12 cellular contexts compared by ENCODE assay signal in genomic region chr5:173765661-173766060, GRCh38.
DNase-seq lines count a peak whose midpoint lies in the region; ATAC-seq and TF ChIP-seq lines count a peak whose summit lies in the region.
"Had no signal": no experiment of that assay in that cellular context is flagged by ENCODE, and none has a peak within 500 bp of the region (broad histone marks: within the 10 kb centered on the region; RNA-seq: fewer than 3 reads in every experiment).

No MANE protein-coding gene starts in this region.

- H3K9me3 ChIP-seq in PC-3 (ENCODE audit: low read length) (no peaks in the 10 kb centered on the region), breast epithelium (no peaks in the 10 kb centered on the region), lung (ENCODE audit: control insufficient read depth in 2 of 2, insufficient read depth in 1 of 2, low read length in 1 of 2) (no peaks in the 10 kb centered on the region), subcutaneous abdominal adipose tissue (ENCODE audit: control insufficient read depth in 5 of 5, low read length in 5 of 5) (no peaks in the 10 kb centered on the region)

- H3K79me2 ChIP-seq in PC-3 (ENCODE audit: low read length): no peaks in the 10 kb centered on the region

- intact Hi-C loops in PC-3 (cut with micrococcal nuclease): loop anchor here (1.0 to 2.0 kb wide), 5 partner anchors 123 to 204 kb away; partner anchors contain the start of gene CPEB4
- intact Hi-C loops in breast epithelium (cut with DNase I; ENCODE audit: low total_unique reads): no loop called here

- H3K4me2 ChIP-seq in PC-3 (ENCODE audit: low read length): no peak overlapping the region

- H2AFZ ChIP-seq in PC-3 (ENCODE audit: low read length): no peak overlapping the region

- H3K4me3 ChIP-seq in PC-3 (ENCODE audit: low read length): no peak overlapping the region
- H3K4me3 ChIP-seq in breast epithelium: no peak overlapping the region
- no peak overlapping the region for H3K4me3 ChIP-seq in lung
- H3K4me3 ChIP-seq in subcutaneous abdominal adipose tissue (ENCODE audit: low read depth in 1 of 5, low read length in 5 of 5): no peak overlapping the region

- H3K4me1 ChIP-seq in PC-3 (ENCODE audit: insufficient read depth, low read length) (peaks cover 22% of the 10 kb centered on the region), breast epithelium (no peaks in the 10 kb centered on the region), lung (ENCODE audit: control insufficient read depth in 2 of 2, insufficient read depth in 2 of 2, low read length in 2 of 2) (peaks cover 2 to 5% of the 10 kb centered on the region in 2 donors), subcutaneous abdominal adipose tissue (ENCODE audit: control insufficient read depth in 5 of 5, insufficient read depth in 5 of 5, low read length in 5 of 5) (peaks cover 0 to 49% (median 37%) of the 10 kb centered on the region in 5 donors)

- H4K20me1 ChIP-seq in PC-3 (ENCODE audit: low read length): no peaks in the 10 kb centered on the region

- H3K9me2 ChIP-seq in PC-3 (replicated peaks; ENCODE audit: low read length): no peaks in the 10 kb centered on the region

- TF ChIP-seq CTCF in PC-3 (conservative IDR thresholded peaks at IDR 0.05; ENCODE audit: low read depth, low read length) (no peak), breast epithelium (IDR thresholded peaks at IDR 0.05) (no peak), lung (IDR thresholded peaks at IDR 0.05; ENCODE audit: control extremely low read depth, extremely low read depth) (no peak)

- ATAC-seq in PC-3: no peak
- ATAC-seq in lung (ENCODE audit: insufficient read depth, low FRiP score): no peak
- ATAC-seq in HG02973 (IDR thresholded peaks at IDR 0.05; ENCODE audit: unreplicated experiment): no peak
- ATAC-seq: SK-N-SH treated with all-trans-retinoic acid at 6 μM for 48 hours; stimulated activated naive CD8-positive, alpha-beta T cell treated with anti-CD3 and anti-CD28 coated beads, Interleukin-15, Interleukin-2, amounts not matched to agents 100 U/mL and 50 U/mL, for 24 hours had no signal

- no TSS peak for BruUV-seq in PC-3 (replicated peaks; lab: Mats Ljungman, UMichigan)

- TF ChIP-seq POLR2A in breast epithelium (IDR thresholded peaks at IDR 0.05): no peak

- POLR2A ChIA-PET in PC-3 (lab: Charles Lee; ENCODE audit: unreplicated experiment): no interaction called here

- H3K36me3 ChIP-seq in PC-3 (ENCODE audit: low read depth, low read length) (no peaks in the 10 kb centered on the region), breast epithelium (no peaks in the 10 kb centered on the region), lung (ENCODE audit: control insufficient read depth in 2 of 2, insufficient read depth in 2 of 2, low read length in 2 of 2) (no peaks in the 10 kb centered on the region), subcutaneous abdominal adipose tissue (ENCODE audit: control insufficient read depth in 5 of 5, insufficient read depth in 5 of 5, low read length in 5 of 5) (no peaks in the 10 kb centered on the region)

- H3K27ac ChIP-seq in PC-3 (ENCODE audit: low read length): peak overlapping the region; percentile 77
- peak overlapping the region; percentile 91 to 92 for H3K27ac ChIP-seq in breast epithelium
- H3K27ac ChIP-seq in lung (ENCODE audit: low read depth in 1 of 2, low read length in 1 of 2): peak overlapping the region; percentile 78 to 92
- H3K27ac ChIP-seq in subcutaneous abdominal adipose tissue (ENCODE audit: low read depth, low read length): peak overlapping the region; percentile 72

- peak overlapping the region; percentile 14; the same call in 1 of the 2 replicates for H3K9ac ChIP-seq in PC-3 (ENCODE audit: low read length)
- H3K9ac ChIP-seq in subcutaneous abdominal adipose tissue (ENCODE audit: low read length in 5 of 5): peak overlapping the region in 1 of 5 donors; percentile 11

- H3K27me3 ChIP-seq in PC-3 (ENCODE audit: low read length) (no peaks in the 10 kb centered on the region), breast epithelium (no peaks in the 10 kb centered on the region), lung (ENCODE audit: control insufficient read depth, insufficient read depth) (no peaks in the 10 kb centered on the region), subcutaneous abdominal adipose tissue (ENCODE audit: control insufficient read depth in 5 of 5, insufficient read depth in 4 of 5, low read length in 5 of 5) (no peaks in the 10 kb centered on the region)

- peaks cover 4% of the 10 kb centered on the region for H3F3A ChIP-seq in PC-3 (ENCODE audit: low read length, unreplicated experiment)

- WGBS in lung, 2 donors: 74 to 77% methylated on average over 6 of the region's 6 CpGs

- DNase-seq in PC-3 (no peak), breast epithelium (ENCODE audit: low spot score in 2 of 2) (no peak), lung (ENCODE audit: low spot score) (no peak), NCI-H146 treated with DMSO at 0.1 percent for 48 hours (lab: John Stamatoyannopoulos, UW; ENCODE audit: unreplicated experiment) (no peak), iPS-NIHi7 (ENCODE audit: extremely low spot score) (no peak)
- no peak for DNase-seq in activated CD8-positive, alpha-beta memory T cell treated with anti-CD3 and anti-CD28 coated beads, Interleukin-2, amount 50 U/mL, for 4 hours
- DNase-seq: NCI-H1105; stimulated activated CD4-positive, alpha-beta T cell treated with anti-CD3 and anti-CD28 coated beads, Interleukin-12 subunit alpha, Interleukin-12 subunit beta, amount 100 ng/mL, for 4 hours; stimulated activated naive CD8-positive, alpha-beta T cell treated with anti-CD3 and anti-CD28 coated beads, Interleukin-15, Interleukin-2, amounts not matched to agents 100 U/mL and 50 U/mL, for 24 hours had no signal

- CTCF ChIA-PET in PC-3 (lab: Charles Lee): no interaction called here
